8 cellular contexts compared by ENCODE assay signal in genomic region chr2:136025057-136025973, GRCh38. TPM values are rescaled to one million over a fixed set of nuclear protein-coding genes. Genes with fewer than 3 reads are reported as not detected.
DNase-seq lines count a peak whose midpoint lies in the region; ATAC-seq and TF ChIP-seq lines count a peak whose summit lies in the region.

No MANE protein-coding gene starts in this region.

- H3K4me2 ChIP-seq in mesendoderm (ENCODE audit: low read length): peak overlapping the region; percentile 75

- H3K4ac ChIP-seq in mesendoderm (ENCODE audit: low read depth, low read length): no peak overlapping the region

- H3K27me3 ChIP-seq in HUES6 (ENCODE audit: control insufficient read depth, insufficient read depth, low read length) (no peaks in the 10 kb centered on the region; the same call in 1 of the 2 replicates), mesendoderm (ENCODE audit: insufficient read depth, low read length, poor library complexity) (no peaks in the 10 kb centered on the region)

- WGBS in mesendoderm (ENCODE audit: extremely low coverage, insufficient coverage, low lambda C conversion rate): no CpG with 5 or more reads among the region's 43 CpGs

- H3K9me3 Mint-ChIP-seq in activated B cell treated with CpG ODN at 0.5 μM for 24 hours: no peaks in the 10 kb centered on the region
- no peaks in the 10 kb centered on the region for H3K9me3 Mint-ChIP-seq in stimulated activated naive CD8-positive, alpha-beta T cell treated with anti-CD3 and anti-CD28 coated beads, Interleukin-15, amount 100 ng/mL, for 72 hours

- H3K36me3 Mint-ChIP-seq in activated B cell treated with CpG ODN at 0.5 μM for 24 hours (ENCODE audit: low read depth): no peaks in the 10 kb centered on the region

- H3K4me3 ChIP-seq in HUES6 (ENCODE audit: low read depth, low read length): peak overlapping the region; percentile 57
- H3K4me3 ChIP-seq in mesendoderm (ENCODE audit: low read length): peak overlapping the region; percentile 23

- no peak overlapping the region for H3K27ac Mint-ChIP-seq in activated B cell treated with CpG ODN at 0.5 μM for 24 hours
- H3K27ac Mint-ChIP-seq in stimulated activated naive CD8-positive, alpha-beta T cell treated with anti-CD3 and anti-CD28 coated beads, Interleukin-15, amount 100 ng/mL, for 72 hours: peak overlapping the region; percentile 47 to 61

- H3K4me3 Mint-ChIP-seq in activated B cell treated with CpG ODN at 0.5 μM for 24 hours: peak overlapping the region; percentile 40
- H3K4me3 Mint-ChIP-seq in stimulated activated naive CD8-positive, alpha-beta T cell treated with anti-CD3 and anti-CD28 coated beads, Interleukin-15, amount 100 ng/mL, for 72 hours: peak overlapping the region; percentile 27 to 50

- no peaks in the 10 kb centered on the region for H3K79me2 ChIP-seq in mesendoderm (ENCODE audit: control insufficient read depth, insufficient read depth, low read length)

- no peaks in the 10 kb centered on the region for H3K36me3 ChIP-seq in HUES6 (ENCODE audit: control insufficient read depth, insufficient read depth, low read length)
- no peaks in the 10 kb centered on the region for H3K36me3 ChIP-seq in mesendoderm (ENCODE audit: control insufficient read depth, insufficient read depth, low read length)

- H3K9me3 ChIP-seq in HUES6 (ENCODE audit: control insufficient read depth, insufficient read depth, low read depth, low read length): no peaks in the 10 kb centered on the region

- H2BK120ac ChIP-seq in mesendoderm (ENCODE audit: low read depth, low read length): no peak overlapping the region

- H2AK5ac ChIP-seq in mesendoderm (ENCODE audit: low read length): no peak overlapping the region

- no peaks in the 10 kb centered on the region for H3K27me3 Mint-ChIP-seq in activated B cell treated with CpG ODN at 0.5 μM for 24 hours
- no peaks in the 10 kb centered on the region for H3K27me3 Mint-ChIP-seq in stimulated activated naive CD8-positive, alpha-beta T cell treated with anti-CD3 and anti-CD28 coated beads, Interleukin-15, amount 100 ng/mL, for 72 hours

- H3K9ac ChIP-seq in HUES6 (ENCODE audit: low read length): peak overlapping the region; percentile 75
- peak overlapping the region; percentile 62 for H3K9ac ChIP-seq in mesendoderm (ENCODE audit: low read length)

- H2BK15ac ChIP-seq in mesendoderm (replicated peaks; ENCODE audit: low read depth): no peak overlapping the region

- POLR2A ChIA-PET in activated B cell treated with CpG ODN at 0.5 μM for 24 hours (lab: Charles Lee): interaction anchor here (0.9 to 1.1 kb wide), 2 partner anchors 17 to 37 kb away, joined by 3 to 5 read pairs; no protein-coding TSS in a partner anchor

- H3K79me1 ChIP-seq in mesendoderm (ENCODE audit: low read length): no peaks in the 10 kb centered on the region

- ATAC-seq in GM18502 (IDR thresholded peaks at IDR 0.05; ENCODE audit: poor library complexity, unreplicated experiment) (peak; percentile 88), activated B cell treated with CpG ODN at 0.5 μM for 24 hours (ENCODE audit: low read depth) (peak; percentile 85)
- peak; percentile 85 for ATAC-seq in stimulated activated naive CD8-positive, alpha-beta T cell treated with anti-CD3 and anti-CD28 coated beads, Interleukin-15, amount 100 ng/mL, for 72 hours

- intact Hi-C loops in activated B cell treated with CpG ODN at 0.5 μM for 24 hours (cut with micrococcal nuclease): no loop called here

- DNase-seq in activated B cell treated with CpG ODN at 0.5 μM for 24 hours (peak; percentile 39), epithelial cell of prostate (ENCODE audit: low read depth, low spot score) (peak; percentile 3), mesendoderm (peak; percentile 99), GOT3 (lab: John Stamatoyannopoulos, UW) (no peak), SIG-M5 treated with dmso at 0.1 percent for 504 hours (lab: John Stamatoyannopoulos, UW; ENCODE audit: unreplicated experiment) (no peak)
- DNase-seq in stimulated activated naive CD8-positive, alpha-beta T cell treated with anti-CD3 and anti-CD28 coated beads, Interleukin-15, amount 100 ng/mL, for 72 hours: peak; percentile 33 to 45

- H4K5ac ChIP-seq in mesendoderm (ENCODE audit: low read length): no peak overlapping the region

- no peak overlapping the region for H4K8ac ChIP-seq in mesendoderm (ENCODE audit: low read depth, low read length)

- no peak overlapping the region for H3K23ac ChIP-seq in mesendoderm (ENCODE audit: low read length)

- no peak overlapping the region for H3K18ac ChIP-seq in mesendoderm (ENCODE audit: low read length)

- H2BK5ac ChIP-seq in mesendoderm (ENCODE audit: low read length): no peak overlapping the region

- H3K27ac ChIP-seq in HUES6 (ENCODE audit: low read depth, low read length) (peak overlapping the region; percentile 11; the same call in 1 of the 2 replicates), epithelial cell of prostate (no peak overlapping the region), mesendoderm (ENCODE audit: low read depth, low read length) (peak overlapping the region; percentile 27)

- H3K4me1 ChIP-seq in HUES6 (ENCODE audit: control insufficient read depth, insufficient read depth, low read length) (peaks cover 14% of the 10 kb centered on the region), mesendoderm (ENCODE audit: control insufficient read depth, low read depth, low read length) (peaks cover 3% of the 10 kb centered on the region)

- H3K56ac ChIP-seq in mesendoderm (ENCODE audit: low read length): peak overlapping the region; percentile 89

- CTCF ChIA-PET in activated B cell treated with CpG ODN at 0.5 μM for 24 hours (lab: Charles Lee): no interaction called here

- no peak for TF ChIP-seq CTCF in activated B cell treated with CpG ODN at 0.5 μM for 24 hours (IDR thresholded peaks at IDR 0.05)

- peaks cover 23% of the 10 kb centered on the region for H3K4me1 Mint-ChIP-seq in activated B cell treated with CpG ODN at 0.5 μM for 24 hours
- H3K4me1 Mint-ChIP-seq in stimulated activated naive CD8-positive, alpha-beta T cell treated with anti-CD3 and anti-CD28 coated beads, Interleukin-15, amount 100 ng/mL, for 72 hours: peaks cover 12% of the 10 kb centered on the region

RNA-seq across cellular contexts. Expression of gene DARS1, which starts 39.9 kb away (rescaled TPM):
- total RNA-seq in activated B cell treated with CpG ODN at 0.5 μM for 24 hours: 96.3 and 103 TPM in 2 replicates
- 136 TPM for polyA plus RNA-seq in mesendoderm (2013, experiment 1 of 2)
- polyA plus RNA-seq in mesendoderm (2013, experiment 2 of 2): 135 TPM

Comparison
In these comparisons a context has a peak if more than half of its experiments do, and no peak if none do; other contexts are left out.
1. DNase-seq: peak in activated B cell treated with CpG ODN at 0.5 μM for 24 hours (single experiment), epithelial cell of prostate (single experiment), mesendoderm (single experiment) and stimulated activated naive CD8-positive, alpha-beta T cell treated with anti-CD3 and anti-CD28 coated beads, Interleukin-15, amount 100 ng/mL, for 72 hours (2 of 2); none in GOT3 (single experiment) and SIG-M5 treated with dmso at 0.1 percent for 504 hours (single experiment).
2. Peak in every context shown above with its lines, with median percentiles within 50 percentile points of each other: ATAC-seq.